Comparison of ENCODE assay signal across 10 cellular contexts in the genomic region with DNA sequence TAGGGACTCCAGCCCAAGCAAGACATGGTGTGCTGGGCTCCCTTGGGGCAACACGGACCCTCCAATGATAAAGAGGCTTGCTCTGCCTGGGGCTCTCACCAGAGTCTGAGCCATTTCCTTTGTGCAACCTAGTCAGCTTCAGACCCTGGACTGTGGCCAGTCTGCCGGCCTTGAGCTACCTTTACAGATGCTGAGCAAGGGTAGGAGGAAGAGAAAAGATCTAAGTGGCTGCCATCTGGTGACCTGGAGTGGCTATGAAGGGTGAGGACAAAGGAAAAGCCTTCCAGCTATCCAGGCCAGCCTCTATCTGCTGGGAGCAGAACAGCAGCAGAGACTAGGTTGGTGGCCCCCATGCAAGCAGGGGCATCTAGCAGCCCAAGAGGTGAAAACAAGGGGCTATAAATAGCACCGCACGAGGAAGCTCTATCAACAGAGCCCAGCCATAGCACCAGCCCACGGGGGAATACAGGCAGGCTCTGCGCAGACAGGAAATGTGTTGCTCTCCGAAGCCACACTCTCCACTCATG.
DNase-seq lines count a peak whose midpoint lies in the region; ATAC-seq and TF ChIP-seq lines count a peak whose summit lies in the region.
"Had no signal": no experiment of that assay in that cellular context is flagged by ENCODE, and none has a peak within 500 bp of the region (broad histone marks: within the 10 kb centered on the region; RNA-seq: fewer than 3 reads in every experiment).

No MANE protein-coding gene starts in this region.

- no peak overlapping the region for H3K9ac ChIP-seq in HCT116 (ENCODE audit: low read length)

- peak; percentile 24; the same call in 1 of the 2 replicates for ATAC-seq in HCT116

- H2AFZ ChIP-seq in HCT116 (ENCODE audit: low read depth, low read length, poor library complexity, severe bottlenecking) = no peak overlapping the region

- H3K27ac ChIP-seq in HCT116 (ENCODE audit: low read depth, low read length) (no peak overlapping the region), coronary artery (no peak overlapping the region)

- no peaks in the 10 kb centered on the region for H3K9me3 ChIP-seq in BE2C
- no peaks in the 10 kb centered on the region for H3K9me3 ChIP-seq in HCT116 (ENCODE audit: control insufficient read depth in 1 of 2, insufficient read depth in 1 of 2, low read depth in 1 of 2, low read length in 2 of 2)

- H3K4me3 ChIP-seq in BE2C (ENCODE audit: low read depth, low read length) (peak overlapping the region; percentile 33), HCT116 (replicated peaks in 1 of 2; ENCODE audit: low read depth in 1 of 2, low read length in 2 of 2) (no peak overlapping the region), coronary artery (no peak overlapping the region)

- POLR2A ChIA-PET in HCT116 (lab: Charles Lee) = no interaction called here

- TF ChIP-seq CTCF in BE2C (IDR thresholded peaks at IDR 0.05; ENCODE audit: low read depth, low read length) (peak; percentile 32; the same call in 1 of the 2 replicates), HCT116 (IDR thresholded peaks at IDR 0.05 in 2 of 3, conservative IDR thresholded peaks at IDR 0.05 in 1 of 3; ENCODE audit: borderline replicate concordance in 1 of 3, insufficient read depth in 1 of 3, low read depth in 2 of 3, low read length in 2 of 3) (no peak), coronary artery (IDR thresholded peaks at IDR 0.05) (no peak)

- no peaks in the 10 kb centered on the region for H3K27me3 ChIP-seq in BE2C
- no peaks in the 10 kb centered on the region for H3K27me3 ChIP-seq in HCT116 (ENCODE audit: insufficient read depth, low read length)

- peak overlapping the region; percentile 57 for H3K4me2 ChIP-seq in HCT116 (ENCODE audit: low read length)

- no peaks in the 10 kb centered on the region for H4K20me1 ChIP-seq in HCT116 (ENCODE audit: insufficient read depth)

- CTCF ChIA-PET in HCT116 (lab: Charles Lee) = interaction anchor here (1.3 kb wide), 1 partner anchor 9 kb away, joined by 3 read pairs; no protein-coding TSS in a partner anchor

- BruUV-seq in HCT116 (replicated peaks; lab: Mats Ljungman, UMichigan) = no TSS peak

- TF ChIP-seq RAD21 in HCT116 (IDR thresholded peaks at IDR 0.05; ENCODE audit: low read depth) = no peak

- H3K36me3 ChIP-seq in BE2C (0 out of 2 replicates have a peak, but pooled peaks cover 3% of the 10 kb centered on the region), HCT116 (ENCODE audit: control insufficient read depth in 1 of 2, insufficient read depth in 2 of 2, low read length in 2 of 2) (no peaks in the 10 kb centered on the region)

- H3K79me2 ChIP-seq in HCT116 (ENCODE audit: insufficient read depth, low read length) = no peaks in the 10 kb centered on the region

- H3K9me2 ChIP-seq in HCT116 (ENCODE audit: insufficient read depth) = peaks cover 3% of the 10 kb centered on the region; the same call in 1 of the 2 replicates

- no peak for TF ChIP-seq POLR2A in HCT116 (IDR thresholded peaks at IDR 0.05; ENCODE audit: borderline replicate concordance, extremely low read depth, insufficient read depth, insufficient read length)

- peaks cover 52% of the 10 kb centered on the region for H3K4me1 ChIP-seq in BE2C
- H3K4me1 ChIP-seq in HCT116 (ENCODE audit: control insufficient read depth in 1 of 2, insufficient read depth in 2 of 2, low read length in 2 of 2) = peaks cover 13 to 23% of the 10 kb centered on the region in 2 experiments; a peak in 3 of 4 replicates

- intact Hi-C loops in HCT116 (cut with micrococcal nuclease) = no loop called here

- DNase-seq in BE2C (peak; percentile 80), HCT116 (ENCODE audit: low read depth, low spot score) (no peak), UCSD-AML1 (lab: John Stamatoyannopoulos, UW; ENCODE audit: unreplicated experiment) (peak; percentile 51), iris pigment epithelial cell (ENCODE audit: low read depth) (peak; percentile 47), NCI-H748 treated with DMSO at 0.1 percent for 48 hours (lab: John Stamatoyannopoulos, UW) (no peak), coronary artery (ENCODE audit: low spot score) (no peak), EL (no peak), midbrain (lab: John Stamatoyannopoulos, UW) (no peak)
- DNase-seq: CD8-positive, alpha-beta memory T cell; NCI-H2081 treated with DMSO at 0.1 percent for 48 hours had no signal

- RAD21 ChIA-PET in HCT116 (lab: Charles Lee; ENCODE audit: low non-redundant PET in 1 of 2, low total read pairs in 2 of 2, uncharacterized antibody in 2 of 2, unreplicated experiment in 2 of 2) = no interaction called here

TF ChIP-seq in HCT116, 20 proteins besides CTCF, POLR2A, EP300 and RAD21:
- TF ChIP-seq, protein P1, sequence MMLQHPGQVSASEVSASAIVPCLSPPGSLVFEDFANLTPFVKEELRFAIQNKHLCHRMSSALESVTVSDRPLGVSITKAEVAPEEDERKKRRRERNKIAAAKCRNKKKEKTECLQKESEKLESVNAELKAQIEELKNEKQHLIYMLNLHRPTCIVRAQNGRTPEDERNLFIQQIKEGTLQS (IDR thresholded peaks at IDR 0.05) = no peak
- TF ChIP-seq, protein P2, sequence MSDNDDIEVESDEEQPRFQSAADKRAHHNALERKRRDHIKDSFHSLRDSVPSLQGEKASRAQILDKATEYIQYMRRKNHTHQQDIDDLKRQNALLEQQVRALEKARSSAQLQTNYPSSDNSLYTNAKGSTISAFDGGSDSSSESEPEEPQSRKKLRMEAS (IDR thresholded peaks at IDR 0.05) = no peak
- TF ChIP-seq, protein P3, sequence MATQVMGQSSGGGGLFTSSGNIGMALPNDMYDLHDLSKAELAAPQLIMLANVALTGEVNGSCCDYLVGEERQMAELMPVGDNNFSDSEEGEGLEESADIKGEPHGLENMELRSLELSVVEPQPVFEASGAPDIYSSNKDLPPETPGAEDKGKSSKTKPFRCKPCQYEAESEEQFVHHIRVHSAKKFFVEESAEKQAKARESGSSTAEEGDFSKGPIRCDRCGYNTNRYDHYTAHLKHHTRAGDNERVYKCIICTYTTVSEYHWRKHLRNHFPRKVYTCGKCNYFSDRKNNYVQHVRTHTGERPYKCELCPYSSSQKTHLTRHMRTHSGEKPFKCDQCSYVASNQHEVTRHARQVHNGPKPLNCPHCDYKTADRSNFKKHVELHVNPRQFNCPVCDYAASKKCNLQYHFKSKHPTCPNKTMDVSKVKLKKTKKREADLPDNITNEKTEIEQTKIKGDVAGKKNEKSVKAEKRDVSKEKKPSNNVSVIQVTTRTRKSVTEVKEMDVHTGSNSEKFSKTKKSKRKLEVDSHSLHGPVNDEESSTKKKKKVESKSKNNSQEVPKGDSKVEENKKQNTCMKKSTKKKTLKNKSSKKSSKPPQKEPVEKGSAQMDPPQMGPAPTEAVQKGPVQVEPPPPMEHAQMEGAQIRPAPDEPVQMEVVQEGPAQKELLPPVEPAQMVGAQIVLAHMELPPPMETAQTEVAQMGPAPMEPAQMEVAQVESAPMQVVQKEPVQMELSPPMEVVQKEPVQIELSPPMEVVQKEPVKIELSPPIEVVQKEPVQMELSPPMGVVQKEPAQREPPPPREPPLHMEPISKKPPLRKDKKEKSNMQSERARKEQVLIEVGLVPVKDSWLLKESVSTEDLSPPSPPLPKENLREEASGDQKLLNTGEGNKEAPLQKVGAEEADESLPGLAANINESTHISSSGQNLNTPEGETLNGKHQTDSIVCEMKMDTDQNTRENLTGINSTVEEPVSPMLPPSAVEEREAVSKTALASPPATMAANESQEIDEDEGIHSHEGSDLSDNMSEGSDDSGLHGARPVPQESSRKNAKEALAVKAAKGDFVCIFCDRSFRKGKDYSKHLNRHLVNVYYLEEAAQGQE (IDR thresholded peaks at IDR 0.05; ENCODE audit: low read depth) = no peak

Comparison
In these comparisons a context has a peak if more than half of its experiments do, and no peak if none do; other contexts are left out.
1. DNase-seq: peak in BE2C (single experiment), UCSD-AML1 (single experiment) and iris pigment epithelial cell (single experiment); none in HCT116 (single experiment), NCI-H748 treated with DMSO at 0.1 percent for 48 hours (single experiment), coronary artery (single experiment), EL (single experiment) and midbrain (single experiment).